23 cellular contexts compared by ENCODE assay signal in the genomic region with DNA sequence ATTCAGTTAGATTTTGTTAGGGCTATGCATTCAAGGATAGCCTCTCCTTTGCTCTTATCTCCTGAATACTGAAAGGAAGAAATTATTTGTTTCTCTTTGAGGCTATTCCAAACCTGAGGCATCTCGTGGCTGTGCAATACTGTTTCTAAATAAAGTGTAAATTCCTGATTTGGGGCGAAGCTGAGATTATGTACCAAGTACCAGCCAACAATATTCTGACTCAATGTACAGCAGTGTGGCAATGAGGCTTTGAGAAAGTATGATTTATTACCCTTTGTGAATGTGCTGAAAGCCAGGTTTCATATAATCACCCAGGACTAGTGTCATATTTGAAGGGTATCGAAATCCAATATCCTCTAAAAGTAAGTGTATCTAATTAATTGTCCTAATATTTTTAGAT.
"Had no signal": no experiment of that assay in that cellular context is flagged by ENCODE, and none has a peak within 500 bp of the region (broad histone marks: within the 10 kb centered on the region; RNA-seq: fewer than 3 reads in every experiment).

No MANE protein-coding gene starts in this region.

- H3K27me3 Mint-ChIP-seq: activated B cell treated with CpG ODN at 0.5 μM for 24 hours; effector memory CD8-positive, alpha-beta T cell; progenitor cell of endocrine pancreas had no signal

- DNase-seq: activated B cell treated with CpG ODN at 0.5 μM for 24 hours; activated CD4-positive, alpha-beta T cell treated with anti-CD3 and anti-CD28 coated beads for 36 hours; activated CD4-positive, alpha-beta T cell treated with anti-CD3 and anti-CD28 coated beads, Interleukin-2, amount 50 U/mL, for 48 hours; activated CD8-positive, alpha-beta memory T cell treated with anti-CD3 and anti-CD28 coated beads, Interleukin-2, amount 50 U/mL, for 48 hours; activated naive CD4-positive, alpha-beta T cell; activated T-cell treated with anti-CD3 and anti-CD28 coated beads, Interleukin-2, amount 50 U/mL, for 4 hours; adrenal gland; colonic mucosa; dorsolateral prefrontal cortex; effector memory CD8-positive, alpha-beta T cell; heart left ventricle; left colon; mesendoderm; naive thymus-derived CD4-positive, alpha-beta T cell; spleen; stimulated activated CD4-positive, alpha-beta T cell treated with anti-CD3 and anti-CD28 coated beads, Interleukin-4, amount 100 ng/mL, for 24 hours; stimulated activated naive CD4-positive, alpha-beta T cell treated with Interleukin-2 at 50 U/mL for 16 hours; T1000 had no signal

- H3K4me1 Mint-ChIP-seq: activated B cell treated with CpG ODN at 0.5 μM for 24 hours; activated CD4-positive, alpha-beta T cell treated with anti-CD3 and anti-CD28 coated beads for 36 hours; central memory CD8-positive, alpha-beta T cell; naive thymus-derived CD4-positive, alpha-beta T cell had no signal

- ATAC-seq: activated CD4-positive, alpha-beta T cell treated with anti-CD3 and anti-CD28 coated beads for 36 hours; activated T-cell treated with anti-CD3 and anti-CD28 coated beads, Interleukin-2, amount 50 U/mL, for 4 hours; effector memory CD8-positive, alpha-beta T cell; heart left ventricle; left colon; naive thymus-derived CD4-positive, alpha-beta T cell had no signal

- H3K9me3 Mint-ChIP-seq: activated B cell treated with CpG ODN at 0.5 μM for 24 hours; activated T-cell treated with anti-CD3 and anti-CD28 coated beads, Interleukin-2, amount 50 U/mL, for 4 hours; activated T-helper 2 cell treated with anti-CD3 and anti-CD28 coated beads, Interferon-gamma antibody, Interleukin-2, Interleukin-4, amounts not matched to agents 10 μg/mL and 5 μg/mL and 100 μg/mL, durations not matched to agents 14 hours and 24 hours and 36 hours; T-helper 1 cell treated with Interleukin-12 subunit alpha and Interleukin-12 subunit beta and Interleukin-4 antibody, amounts not matched to agents 30 μg/mL and 1 μg/mL, for 36 hours had no signal

- H3K4me3 Mint-ChIP-seq: activated B cell treated with CpG ODN at 0.5 μM for 24 hours; activated CD4-positive, alpha-beta T cell treated with anti-CD3 and anti-CD28 coated beads for 36 hours; activated naive CD8-positive, alpha-beta T cell; activated T-cell treated with anti-CD3 and anti-CD28 coated beads, Interleukin-2, amount 50 U/mL, for 4 hours; central memory CD8-positive, alpha-beta T cell; effector memory CD8-positive, alpha-beta T cell; naive thymus-derived CD4-positive, alpha-beta T cell; T-helper 1 cell treated with Interleukin-12 subunit alpha and Interleukin-12 subunit beta and Interleukin-4 antibody, amounts not matched to agents 30 μg/mL and 1 μg/mL, for 36 hours had no signal

- H3K27ac Mint-ChIP-seq: activated B cell treated with CpG ODN at 0.5 μM for 24 hours; activated CD4-positive, alpha-beta T cell treated with anti-CD3 and anti-CD28 coated beads for 36 hours; activated naive CD8-positive, alpha-beta T cell; activated T-helper 2 cell treated with anti-CD3 and anti-CD28 coated beads, Interferon-gamma antibody, Interleukin-2, Interleukin-4, amounts not matched to agents 10 μg/mL and 5 μg/mL and 100 μg/mL, durations not matched to agents 14 hours and 24 hours and 36 hours; effector memory CD8-positive, alpha-beta T cell; naive thymus-derived CD4-positive, alpha-beta T cell; progenitor cell of endocrine pancreas; T-helper 1 cell treated with Interleukin-12 subunit alpha and Interleukin-12 subunit beta and Interleukin-4 antibody, amounts not matched to agents 30 μg/mL and 1 μg/mL, for 36 hours had no signal

- H3K36me3 Mint-ChIP-seq: activated naive CD8-positive, alpha-beta T cell; naive thymus-derived CD4-positive, alpha-beta T cell had no signal
